22 cellular contexts compared by ENCODE assay signal in genomic region chr12:72234871-72235270, GRCh38. TPM values are rescaled to one million over a fixed set of nuclear protein-coding genes. Genes with fewer than 3 reads are reported as not detected.
"Had no signal": no experiment of that assay in that cellular context is flagged by ENCODE, and none has a peak within 500 bp of the region (broad histone marks: within the 10 kb centered on the region; RNA-seq: fewer than 3 reads in every experiment).

No MANE protein-coding gene starts in this region.

- DNase-seq: activated CD4-positive, alpha-beta T cell treated with anti-CD3 and anti-CD28 coated beads, Interleukin-2, amount 50 U/mL, for 1 hour; activated CD4-positive, CD25-positive, alpha-beta regulatory T cell treated with anti-CD3 and anti-CD28 coated beads, Interleukin-2, amount 50 U/mL, for 72 hours; activated CD8-positive, alpha-beta T cell treated with anti-CD3 and anti-CD28 coated beads, Interleukin-2, amount 10 ng/mL, durations not matched to agents 7 days and 5 days; activated T-cell treated with anti-CD3 and anti-CD28 coated beads, Interleukin-2, amount 50 U/mL, for 1 hour; aorta; brain microvascular endothelial cell; caudate nucleus; effector memory CD4-positive, alpha-beta T cell; left ventricle myocardium inferior; naive thymus-derived CD8-positive, alpha-beta T cell; sigmoid colon; stimulated activated CD4-positive, alpha-beta T cell treated with anti-CD3 and anti-CD28 coated beads, Interleukin-4, amount 100 ng/mL, for 1 hour; stimulated activated naive CD4-positive, alpha-beta T cell treated with Interleukin-2 at 50 U/mL for 16 hours; thyroid gland; upper lobe of right lung had no signal

- H3K36me3 ChIP-seq: brain microvascular endothelial cell, left ventricle myocardium inferior, neural progenitor cell, sigmoid colon, thyroid gland, upper lobe of right lung had no signal

- H3K4me1 Mint-ChIP-seq: naive thymus-derived CD8-positive, alpha-beta T cell; neural progenitor cell had no signal

- H3K27me3 Mint-ChIP-seq: naive thymus-derived CD8-positive, alpha-beta T cell had no signal

- H3K9me3 ChIP-seq: left ventricle myocardium inferior, sigmoid colon, thyroid gland, upper lobe of right lung had no signal

- H3K4me3 ChIP-seq: left ventricle myocardium inferior, neural progenitor cell, sigmoid colon, thyroid gland, upper lobe of right lung had no signal

- H3K27ac ChIP-seq: brain microvascular endothelial cell, left ventricle myocardium inferior, neural progenitor cell, sigmoid colon, thyroid gland, upper lobe of right lung, VCaP had no signal

- H3K9me3 Mint-ChIP-seq: neural progenitor cell had no signal

- H3K4me2 ChIP-seq: neural progenitor cell had no signal

- H3K27ac Mint-ChIP-seq: activated CD8-positive, alpha-beta T cell treated with anti-CD3 and anti-CD28 coated beads, Interleukin-2, amount 10 ng/mL, durations not matched to agents 7 days and 5 days; activated naive CD4-positive, alpha-beta T cell treated with anti-CD3 and anti-CD28 coated beads, Interleukin-2, amount 50 U/mL, for 72 hours; mesothelial cell of epicardium; naive thymus-derived CD8-positive, alpha-beta T cell; neural progenitor cell had no signal

- H3K9ac ChIP-seq: neural progenitor cell had no signal

- H3K4me1 ChIP-seq: left ventricle myocardium inferior, neural progenitor cell, thyroid gland, upper lobe of right lung had no signal

- ATAC-seq: activated CD8-positive, alpha-beta T cell treated with anti-CD3 and anti-CD28 coated beads, Interleukin-2, amount 10 ng/mL, durations not matched to agents 7 days and 5 days; activated naive CD4-positive, alpha-beta T cell treated with anti-CD3 and anti-CD28 coated beads, Interleukin-2, amount 50 U/mL, for 72 hours; esophagus mucosa; naive thymus-derived CD8-positive, alpha-beta T cell; upper lobe of right lung had no signal

- H2AFZ ChIP-seq: neural progenitor cell had no signal

- H3K27me3 ChIP-seq: brain microvascular endothelial cell, neural progenitor cell, sigmoid colon, thyroid gland, upper lobe of right lung had no signal

- H3K4me3 Mint-ChIP-seq: activated CD8-positive, alpha-beta T cell treated with anti-CD3 and anti-CD28 coated beads, Interleukin-2, amount 10 ng/mL, durations not matched to agents 7 days and 5 days; mesothelial cell of epicardium; naive thymus-derived CD8-positive, alpha-beta T cell; neural progenitor cell had no signal

- H3K36me3 Mint-ChIP-seq: activated naive CD4-positive, alpha-beta T cell treated with anti-CD3 and anti-CD28 coated beads, Interleukin-2, amount 50 U/mL, for 72 hours; mesothelial cell of epicardium; naive thymus-derived CD8-positive, alpha-beta T cell; neural progenitor cell had no signal

RNA-seq across cellular contexts. Expression of gene TRHDE, which starts 37.3 kb away (rescaled TPM):
- total RNA-seq: activated CD8-positive, alpha-beta T cell treated with anti-CD3 and anti-CD28 coated beads, Interleukin-2, amount 10 ng/mL, durations not matched to agents 7 days and 5 days; activated naive CD4-positive, alpha-beta T cell treated with anti-CD3 and anti-CD28 coated beads, Interleukin-2, amount 50 U/mL, for 72 hours; lung microvascular endothelial cell; naive thymus-derived CD8-positive, alpha-beta T cell; T-helper 2 cell treated with Interferon-gamma antibody and Interleukin-4, amounts not matched to agents 100 ng/mL and 5 ng/mL, for 36 hours had no signal
- polyA plus RNA-seq: naive thymus-derived CD8-positive, alpha-beta T cell had no signal
